9 cellular contexts compared by ENCODE assay signal in the genomic region with DNA sequence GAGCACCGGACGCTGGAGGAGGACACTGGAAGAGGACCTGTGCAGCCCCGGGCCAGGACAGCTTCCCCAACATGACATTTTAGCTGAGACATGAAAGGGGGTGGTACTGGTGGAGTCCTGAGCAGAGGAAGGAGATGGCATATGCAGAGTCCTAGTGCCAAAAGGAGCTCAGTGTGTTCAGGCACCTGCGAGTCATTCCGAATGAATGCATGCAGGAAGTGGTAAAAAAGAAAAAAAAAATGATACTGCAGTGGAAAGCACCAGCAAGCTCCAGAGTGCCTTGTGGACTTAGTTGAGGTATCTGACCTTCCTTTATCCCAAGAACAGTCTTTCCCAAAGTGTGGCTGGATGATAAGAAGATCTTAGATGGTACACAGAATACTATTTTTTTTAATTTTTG. TPM values are rescaled to one million over a fixed set of nuclear protein-coding genes. Genes with fewer than 3 reads are reported as not detected.
DNase-seq lines count a peak whose midpoint lies in the region; ATAC-seq and TF ChIP-seq lines count a peak whose summit lies in the region.
"Had no signal": no experiment of that assay in that cellular context is flagged by ENCODE, and none has a peak within 500 bp of the region (broad histone marks: within the 10 kb centered on the region; RNA-seq: fewer than 3 reads in every experiment).

No MANE protein-coding gene starts in this region.

- peak; percentile 56 to 89 for ATAC-seq in natural killer cell treated with Interleukin-12 subunit alpha and Interleukin-12 subunit beta and Interleukin-15 and Interleukin-18, amount 100 ng/mL, for 72 hours
- ATAC-seq in HG03442 (IDR thresholded peaks at IDR 0.05; ENCODE audit: unreplicated experiment): no peak

- in situ Hi-C loops in KBM-7 (cut with MboI; ENCODE audit: low pct_unique_long_range_greater_than_20kb, low sequenced_read_pairs): no loop called here

- intact Hi-C loops in activated CD4-positive, alpha-beta T cell treated with anti-CD3 and anti-CD28 coated beads, Interleukin-2, amount 10 ng/mL, durations not matched to agents 24 days and 14 days (cut with micrococcal nuclease): no loop called here

- peak overlapping the region; percentile 63 for H3K27ac Mint-ChIP-seq in activated CD4-positive, alpha-beta T cell treated with anti-CD3 and anti-CD28 coated beads, Interleukin-2, amount 10 ng/mL, durations not matched to agents 24 days and 14 days
- H3K27ac Mint-ChIP-seq in activated naive CD8-positive, alpha-beta T cell treated with anti-CD3 and anti-CD28 coated beads for 36 hours: no peak overlapping the region
- H3K27ac Mint-ChIP-seq in natural killer cell treated with Interleukin-12 subunit alpha and Interleukin-12 subunit beta and Interleukin-15 and Interleukin-18, amount 100 ng/mL, for 72 hours: peak overlapping the region; percentile 12 to 32

- H3K4me3 Mint-ChIP-seq in activated CD4-positive, alpha-beta T cell treated with anti-CD3 and anti-CD28 coated beads, Interleukin-2, amount 10 ng/mL, durations not matched to agents 24 days and 14 days: peak overlapping the region; percentile 32
- no peak overlapping the region for H3K4me3 Mint-ChIP-seq in activated naive CD8-positive, alpha-beta T cell treated with anti-CD3 and anti-CD28 coated beads for 36 hours
- no peak overlapping the region for H3K4me3 Mint-ChIP-seq in natural killer cell treated with Interleukin-12 subunit alpha and Interleukin-12 subunit beta and Interleukin-15 and Interleukin-18, amount 100 ng/mL, for 72 hours

- H3K4me1 Mint-ChIP-seq in activated CD4-positive, alpha-beta T cell treated with anti-CD3 and anti-CD28 coated beads, Interleukin-2, amount 10 ng/mL, durations not matched to agents 24 days and 14 days: peaks cover 12% of the 10 kb centered on the region
- H3K4me1 Mint-ChIP-seq in activated naive CD8-positive, alpha-beta T cell treated with anti-CD3 and anti-CD28 coated beads for 36 hours: peaks cover 6% of the 10 kb centered on the region
- peaks cover 5 to 9% of the 10 kb centered on the region in 2 donors for H3K4me1 Mint-ChIP-seq in natural killer cell treated with Interleukin-12 subunit alpha and Interleukin-12 subunit beta and Interleukin-15 and Interleukin-18, amount 100 ng/mL, for 72 hours (ENCODE audit: low read depth in 2 of 2)

- TF ChIP-seq POLR2A in erythroblast (IDR thresholded peaks at IDR 0.05; ENCODE audit: low read length): no peak

- H3K27me3 Mint-ChIP-seq in activated CD4-positive, alpha-beta T cell treated with anti-CD3 and anti-CD28 coated beads, Interleukin-2, amount 10 ng/mL, durations not matched to agents 24 days and 14 days: peaks cover 11% of the 10 kb centered on the region
- H3K27me3 Mint-ChIP-seq in activated naive CD8-positive, alpha-beta T cell treated with anti-CD3 and anti-CD28 coated beads for 36 hours: peaks cover 3% of the 10 kb centered on the region
- peaks cover 8 to 15% of the 10 kb centered on the region in 2 donors for H3K27me3 Mint-ChIP-seq in natural killer cell treated with Interleukin-12 subunit alpha and Interleukin-12 subunit beta and Interleukin-15 and Interleukin-18, amount 100 ng/mL, for 72 hours

- DNase-seq in activated CD4-positive, alpha-beta T cell treated with anti-CD3 and anti-CD28 coated beads, Interleukin-2, amount 10 ng/mL, durations not matched to agents 24 days and 14 days: peak; percentile 80
- DNase-seq in activated CD4-positive, alpha-beta T cell treated with anti-CD3 and anti-CD28 coated beads, Interleukin-2, amount 50 U/mL, for 1 hour: no peak
- DNase-seq in KBM-7 (peak; percentile 16), erythroblast (lab: John Stamatoyannopoulos, UW) (no peak), NCI-H146 (lab: John Stamatoyannopoulos, UW) (no peak)
- peak; percentile 9 for DNase-seq in activated naive CD8-positive, alpha-beta T cell treated with anti-CD3 and anti-CD28 coated beads for 36 hours
- no peak for DNase-seq in natural killer cell treated with Interleukin-12 subunit alpha and Interleukin-12 subunit beta and Interleukin-15 and Interleukin-18, amount 100 ng/mL, for 72 hours (ENCODE audit: low spot score)
- DNase-seq: WERI-Rb-1 had no signal

- H3K9me3 Mint-ChIP-seq in activated CD4-positive, alpha-beta T cell treated with anti-CD3 and anti-CD28 coated beads, Interleukin-2, amount 10 ng/mL, durations not matched to agents 24 days and 14 days: no peaks in the 10 kb centered on the region
- H3K9me3 Mint-ChIP-seq in activated naive CD8-positive, alpha-beta T cell treated with anti-CD3 and anti-CD28 coated beads for 36 hours: no peaks in the 10 kb centered on the region
- H3K9me3 Mint-ChIP-seq in natural killer cell treated with Interleukin-12 subunit alpha and Interleukin-12 subunit beta and Interleukin-15 and Interleukin-18, amount 100 ng/mL, for 72 hours: no peaks in the 10 kb centered on the region

- no peaks in the 10 kb centered on the region for H3K36me3 Mint-ChIP-seq in activated CD4-positive, alpha-beta T cell treated with anti-CD3 and anti-CD28 coated beads, Interleukin-2, amount 10 ng/mL, durations not matched to agents 24 days and 14 days (ENCODE audit: low read depth)
- no peaks in the 10 kb centered on the region for H3K36me3 Mint-ChIP-seq in activated naive CD8-positive, alpha-beta T cell treated with anti-CD3 and anti-CD28 coated beads for 36 hours
- H3K36me3 Mint-ChIP-seq in natural killer cell treated with Interleukin-12 subunit alpha and Interleukin-12 subunit beta and Interleukin-15 and Interleukin-18, amount 100 ng/mL, for 72 hours: no peaks in the 10 kb centered on the region

RNA-seq across cellular contexts. Expression of gene ZNF148, which starts 6.6 kb away (rescaled TPM):
- 31.8 and 38.0 TPM in 2 replicates for total RNA-seq in activated CD4-positive, alpha-beta T cell treated with anti-CD3 and anti-CD28 coated beads, Interleukin-2, amount 10 ng/mL, durations not matched to agents 24 days and 14 days
- total RNA-seq in activated naive CD8-positive, alpha-beta T cell treated with anti-CD3 and anti-CD28 coated beads for 36 hours: 10 to 100 TPM; 33.8 to 34.3 TPM
- total RNA-seq in natural killer cell treated with Interleukin-12 subunit alpha and Interleukin-12 subunit beta and Interleukin-15 and Interleukin-18, amount 100 ng/mL, for 72 hours: 10 to 100 TPM; 40.9 to 51.8 TPM

Comparison
In these comparisons a context has a peak if more than half of its experiments do, and no peak if none do; other contexts are left out.
1. DNase-seq: peak in activated CD4-positive, alpha-beta T cell treated with anti-CD3 and anti-CD28 coated beads, Interleukin-2, amount 10 ng/mL, durations not matched to agents 24 days and 14 days (single experiment), KBM-7 (single experiment) and activated naive CD8-positive, alpha-beta T cell treated with anti-CD3 and anti-CD28 coated beads for 36 hours (single experiment); none in activated CD4-positive, alpha-beta T cell treated with anti-CD3 and anti-CD28 coated beads, Interleukin-2, amount 50 U/mL, for 1 hour (single experiment), natural killer cell treated with Interleukin-12 subunit alpha and Interleukin-12 subunit beta and Interleukin-15 and Interleukin-18, amount 100 ng/mL, for 72 hours (single experiment), erythroblast (0 of 2) and NCI-H146 (single experiment).